In the genomic region with DNA sequence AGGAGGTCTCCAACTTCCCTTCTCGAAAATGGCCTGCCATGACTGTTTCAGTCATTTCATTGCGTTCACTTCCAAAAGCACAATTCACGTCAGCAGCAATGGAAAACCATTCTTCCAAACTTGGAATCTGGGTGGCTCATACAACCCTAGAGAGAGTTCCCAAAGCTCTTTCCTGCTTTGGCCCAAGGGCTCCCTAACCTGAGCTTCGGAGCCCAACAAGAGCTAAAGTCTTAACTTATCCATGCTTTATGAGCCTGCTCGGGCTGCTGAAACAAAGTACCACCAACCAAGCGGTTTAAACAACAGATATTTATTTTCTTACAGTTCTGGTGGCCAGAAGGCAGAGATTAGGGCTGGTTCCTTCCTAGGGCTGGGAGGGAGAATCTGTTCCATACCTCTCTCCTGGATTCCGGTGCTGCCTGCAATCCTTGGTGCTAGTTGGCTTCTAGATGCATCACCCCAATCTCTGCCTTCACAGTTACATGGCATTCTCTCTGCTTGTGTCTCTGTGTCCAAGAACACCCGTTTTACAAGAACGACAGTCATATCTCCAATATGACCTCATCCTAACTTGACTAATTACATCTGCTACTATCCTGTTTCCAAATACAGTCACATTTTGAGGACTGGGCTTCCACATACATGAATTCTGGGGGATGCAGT, we compare ENCODE assay signal across 19 cellular contexts. TPM values are rescaled to one million over a fixed set of nuclear protein-coding genes. Genes with fewer than 3 reads are reported as not detected.
DNase-seq lines count a peak whose midpoint lies in the region; ATAC-seq and TF ChIP-seq lines count a peak whose summit lies in the region.
"Had no signal": no experiment of that assay in that cellular context is flagged by ENCODE, and none has a peak within 500 bp of the region (broad histone marks: within the 10 kb centered on the region; RNA-seq: fewer than 3 reads in every experiment).

No MANE protein-coding gene starts in this region.

- ATAC-seq in activated CD4-positive, CD25-positive, alpha-beta regulatory T cell treated with anti-CD3 and anti-CD28 coated beads, Interleukin-2, amount 50 U/mL, for 24 hours, result no peak
- no peak for ATAC-seq in GM19328 (IDR thresholded peaks at IDR 0.05; ENCODE audit: unreplicated experiment)

- no peaks in the 10 kb centered on the region for H3K36me3 Mint-ChIP-seq in mesothelial cell of epicardium

- H3K27ac ChIP-seq in ACC112 (ENCODE audit: low read depth, low read length), result peak overlapping the region; percentile 10; the same call in 1 of the 2 replicates
- H3K27ac ChIP-seq: neutrophil, sigmoid colon, vagina had no signal

- H3K9me3 Mint-ChIP-seq in mesothelial cell of epicardium, result no peaks in the 10 kb centered on the region
- H3K9me3 Mint-ChIP-seq: activated T-helper 2 cell treated with anti-CD3 and anti-CD28 coated beads, Interferon-gamma antibody, Interleukin-2, Interleukin-4, amounts not matched to agents 10 μg/mL and 5 μg/mL and 100 μg/mL, durations not matched to agents 14 hours and 24 hours and 36 hours had no signal

- H2AFZ ChIP-seq in ACC112 (ENCODE audit: low read length, unreplicated experiment), result peak overlapping the region; percentile 24

- H3K4me1 Mint-ChIP-seq in mesothelial cell of epicardium, result peaks cover 21% of the 10 kb centered on the region

- no peaks in the 10 kb centered on the region for H3K79me2 ChIP-seq in ACC112 (ENCODE audit: control insufficient read depth, insufficient read depth, low read length, unreplicated experiment)

- no peaks in the 10 kb centered on the region for H3K36me3 ChIP-seq in ACC112 (ENCODE audit: insufficient read depth, low read length)
- H3K36me3 ChIP-seq: neutrophil, sigmoid colon, vagina had no signal

- peak overlapping the region; percentile 61 for H3K27ac Mint-ChIP-seq in mesothelial cell of epicardium
- H3K27ac Mint-ChIP-seq: activated T-helper 2 cell treated with anti-CD3 and anti-CD28 coated beads, Interferon-gamma antibody, Interleukin-2, Interleukin-4, amounts not matched to agents 10 μg/mL and 5 μg/mL and 100 μg/mL, durations not matched to agents 14 hours and 24 hours and 36 hours had no signal

- TF ChIP-seq CTCF in fibroblast of pulmonary artery (IDR thresholded peaks at IDR 0.05; ENCODE audit: low read length, missing control alignments) (no peak), mesothelial cell of epicardium (IDR thresholded peaks at IDR 0.05; ENCODE audit: unreplicated experiment) (no peak)

- peaks cover 7% of the 10 kb centered on the region for H3K4me1 ChIP-seq in ACC112 (ENCODE audit: control insufficient read depth, insufficient read depth, low read length, unreplicated experiment)
- H3K4me1 ChIP-seq: Caco-2, sigmoid colon, vagina had no signal

- no peaks in the 10 kb centered on the region for H3K27me3 ChIP-seq in ACC112 (ENCODE audit: insufficient read depth, low read length)
- H3K27me3 ChIP-seq: vagina had no signal

- no peak overlapping the region for H3K4me3 Mint-ChIP-seq in mesothelial cell of epicardium

- H3K4me3 ChIP-seq in ACC112 (ENCODE audit: low read depth, low read length) (no peak overlapping the region), fibroblast of pulmonary artery (replicated peaks; ENCODE audit: low read depth, low read length) (no peak overlapping the region)
- H3K4me3 ChIP-seq: sigmoid colon, vagina had no signal

- H3K27me3 Mint-ChIP-seq in mesothelial cell of epicardium (ENCODE audit: low read depth), result peaks cover 58% of the 10 kb centered on the region

- peak; percentile 0 for DNase-seq in ELF-1 (ENCODE audit: low read depth, low spot score)
- peak; percentile 52 for DNase-seq in fibroblast of pulmonary artery (ENCODE audit: low read depth)
- peak in 1 of 2 experiments; percentile 1 for DNase-seq in mesothelial cell of epicardium (ENCODE audit: low spot score in 2 of 2, unreplicated experiment in 2 of 2)
- no peak for DNase-seq in T1000 (lab: John Stamatoyannopoulos, UW)
- DNase-seq in DMS 273 (lab: John Stamatoyannopoulos, UW; ENCODE audit: unreplicated experiment), result no peak
- DNase-seq: amygdala, Caco-2, kidney glomerular epithelial cell, NCI-H1105, NCI-H526, SW 1271 had no signal

RNA-seq across cellular contexts. Expression of a gene that starts 33.5 kb away (rescaled TPM):
- total RNA-seq in mesothelial cell of epicardium, result 1.8 to 1.9 TPM (median 1.9 TPM) in 3 replicates
- total RNA-seq: Caco-2, mononuclear cell had no signal

Comparison
In these comparisons a context has a peak if more than half of its experiments do, and no peak if none do; other contexts are left out.
1. DNase-seq: peak in ELF-1 (single experiment) and fibroblast of pulmonary artery (single experiment); none in T1000 (single experiment) and DMS 273 (single experiment).